Comparison of ENCODE assay signal across 8 cellular contexts in genomic region chr1:212791676-212792395, GRCh38. TPM values are rescaled to one million over a fixed set of nuclear protein-coding genes. Genes with fewer than 3 reads are reported as not detected.
DNase-seq lines count a peak whose midpoint lies in the region; ATAC-seq and TF ChIP-seq lines count a peak whose summit lies in the region.

TSS of gene NSL1 (minus strand) at chr1:212791777. CDS start at chr1:212791763, 14 bp downstream.
TSS of gene TATDN3 (plus strand) at chr1:212791894. CDS start at chr1:212791922, 28 bp downstream.

- H3K27ac ChIP-seq in upper lobe of left lung: peak within 1 kb of the TSS; percentile 88 to 97 (median 92)

- ATAC-seq in HG02870 (IDR thresholded peaks at IDR 0.05; ENCODE audit: unreplicated experiment): peak; percentile 53
- peak; percentile 95 for ATAC-seq in left cardiac atrium
- ATAC-seq in upper lobe of left lung (ENCODE audit: low FRiP score in 2 of 2): peak; percentile 98 to 99

- H3K36me3 ChIP-seq in upper lobe of left lung: peaks cover 0 to 9% (median 5%) of the 10 kb centered on the region in 4 donors

- TF ChIP-seq EP300 in upper lobe of left lung (IDR thresholded peaks at IDR 0.05): no peak

- peak in 1 of 6 experiments; percentile 25 for TF ChIP-seq CTCF in upper lobe of left lung (IDR thresholded peaks at IDR 0.05)

- H3K4me1 ChIP-seq in upper lobe of left lung: peaks cover 18 to 37% (median 25%) of the 10 kb centered on the region in 4 donors

- intact Hi-C loops in T-helper 1 cell treated with Interleukin-12 subunit alpha and Interleukin-12 subunit beta and Interleukin-4 antibody, amounts not matched to agents 30 ng/mL and 1 ng/mL, for 36 hours (cut with micrococcal nuclease): loop anchor here (1.0 to 5.0 kb wide), 14 partner anchors 23 to 1811 kb away; partner anchors contain the start of genes ANGEL2, ATF3, BATF3 and CENPF
- intact Hi-C loops in left cardiac atrium (cut with DNase I) (no loop called here), posterior vena cava (cut with DNase I) (no loop called here)

- peak; percentile 88 for DNase-seq in NCI-H146 (lab: John Stamatoyannopoulos, UW)
- DNase-seq in amniotic epithelial cell (ENCODE audit: low read depth): peak; percentile 91
- DNase-seq in left cardiac atrium: peak; percentile 87
- peak; percentile 97 for DNase-seq in posterior vena cava (ENCODE audit: low spot score)
- DNase-seq in upper lobe of left lung: peak; percentile 92 to 93

- WGBS in upper lobe of left lung, 2 donors: 1% methylated on average over 30 to 46 of the region's 46 CpGs

- H3K4me3 ChIP-seq in upper lobe of left lung: peak within 1 kb of the TSS; percentile 52 to 97 (median 78)

- H3K27me3 ChIP-seq in upper lobe of left lung: no peaks in the 10 kb centered on the region

- H3K9me3 ChIP-seq in upper lobe of left lung: peaks cover 0 to 4% (median 0%) of the 10 kb centered on the region in 4 donors

- TF ChIP-seq POLR2A in GM15510 (IDR thresholded peaks at IDR 0.05; ENCODE audit: borderline replicate concordance, extremely low read depth, insufficient read length) (peak; percentile 92), upper lobe of left lung (IDR thresholded peaks at IDR 0.05) (peak; percentile 24 to 90 (median 78))

RNA-seq across cellular contexts. Expression of gene NSL1, which starts in this region (rescaled TPM):
- 39.8 and 40.9 TPM in 2 replicates for total RNA-seq in T-helper 1 cell treated with Interleukin-12 subunit alpha and Interleukin-12 subunit beta and Interleukin-4 antibody, amounts not matched to agents 30 ng/mL and 1 ng/mL, for 36 hours
- total RNA-seq in left cardiac atrium (10 to 100 TPM; 28.1 to 30.2 TPM), posterior vena cava (10 to 100 TPM; 29.1 to 33.4 TPM), upper lobe of left lung (10 to 100 TPM; 26.5 to 44.5 (median 34.1) TPM)

RNA-seq across cellular contexts. Expression of gene TATDN3, which starts in this region (rescaled TPM):
- total RNA-seq in T-helper 1 cell treated with Interleukin-12 subunit alpha and Interleukin-12 subunit beta and Interleukin-4 antibody, amounts not matched to agents 30 ng/mL and 1 ng/mL, for 36 hours: 14.2 and 17.9 TPM in 2 replicates
- total RNA-seq in left cardiac atrium: 10 to 100 TPM; 18.8 to 22.1 TPM
- total RNA-seq in posterior vena cava: 10 to 100 TPM; 11.4 to 12.2 TPM
- 10 to 100 TPM in 5 of 6 donors, 1 to 10 TPM in 1; 7.5 to 14.9 (median 11.7) TPM for total RNA-seq in upper lobe of left lung

Comparison
In these comparisons a context has a peak if more than half of its experiments do, and no peak if none do; other contexts are left out.
1. Peak in every context shown above with its lines: DNase-seq, ATAC-seq, H3K4me3 ChIP-seq and H3K27ac ChIP-seq.